ENCODE assay signal across 1 cellular context in the genomic region with DNA sequence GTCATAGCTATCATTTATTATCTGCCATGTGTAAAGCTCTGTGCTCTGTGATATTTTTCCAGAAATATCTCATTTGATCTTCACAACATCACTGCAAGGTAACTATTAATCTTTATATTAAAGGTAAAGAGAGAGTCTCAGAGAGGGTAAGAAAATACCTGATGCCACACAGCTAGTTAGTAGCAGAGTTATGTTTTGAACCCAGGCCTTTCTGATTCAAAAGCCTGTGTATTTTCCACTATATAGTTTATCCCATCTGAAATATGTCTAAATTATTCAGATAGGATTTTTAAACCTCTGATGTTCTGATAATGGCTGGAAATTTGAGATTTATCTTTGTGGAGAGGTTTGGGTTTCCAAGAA.
A peak's percentile ranks its signal among the peaks of the same experiment; 100 is the strongest.
TF ChIP-seq lines count a peak whose summit lies in the region.

No MANE protein-coding gene starts in this region.

TF ChIP-seq in K562, 482 proteins besides CTCF, POLR2A, EP300 and RAD21:
- TF ChIP-seq ZFPM2 (CRISPR knock-in tag; IDR thresholded peaks at IDR 0.05) (no peak), KDM1A (IDR thresholded peaks at IDR 0.05) (peak in 1 of 2 experiments; percentile 52; a peak in 3 of 4 replicates), ZFP36 (IDR thresholded peaks at IDR 0.05; ENCODE audit: low read depth, low read length, partially characterized antibody) (peak; percentile 66), BCOR (IDR thresholded peaks at IDR 0.05) (peak; percentile 68; the same call in 1 of the 2 replicates), ATF6 (CRISPR knock-in tag; IDR thresholded peaks at IDR 0.05) (no peak), E2F4 (CRISPR knock-in tag; IDR thresholded peaks at IDR 0.05; ENCODE audit: low read depth) (no peak), ID3 (CRISPR knock-in tag; IDR thresholded peaks at IDR 0.05) (no peak), ID3 (tag; IDR thresholded peaks at IDR 0.05) (no peak), RBM25 (IDR thresholded peaks at IDR 0.05; ENCODE audit: low read depth, low read length, severe bottlenecking) (peak; percentile 88), ASH1L (IDR thresholded peaks at IDR 0.05; ENCODE audit: borderline replicate concordance, low read depth, partially characterized antibody) (no peak), CSDE1 (IDR thresholded peaks at IDR 0.05) (no peak), HES1 (IDR thresholded peaks at IDR 0.05; ENCODE audit: low read depth) (no peak), ZNF561 (CRISPR knock-in tag; conservative IDR thresholded peaks at IDR 0.05) (no peak), SMARCE1 (IDR thresholded peaks at IDR 0.05) (no peak), ZNF511 (CRISPR knock-in tag; IDR thresholded peaks at IDR 0.05) (no peak), JUN (IDR thresholded peaks at IDR 0.05; ENCODE audit: borderline replicate concordance, low read depth, low read length) (no peak), JUN (CRISPR knock-in tag; IDR thresholded peaks at IDR 0.05; ENCODE audit: borderline replicate concordance) (no peak), HDAC2 (IDR thresholded peaks at IDR 0.05) (0 out of 2 replicates have a peak, but pooled peaks have one; percentile 5), CBX1 (IDR thresholded peaks at IDR 0.05; ENCODE audit: low read depth) (no peak), FUS (optimal IDR thresholded peaks at IDR 0.05; ENCODE audit: low read depth, low read length) (no peak), PCBP1 (IDR thresholded peaks at IDR 0.05; ENCODE audit: low read depth, low read length, poor library complexity, severe bottlenecking) (no peak), TAL1 (IDR thresholded peaks at IDR 0.05) (no peak), POLR2H (tag; IDR thresholded peaks at IDR 0.05; ENCODE audit: low read depth) (no peak), SRSF3 (IDR thresholded peaks at IDR 0.05; ENCODE audit: insufficient read depth, low read length) (no peak), RERE (CRISPR knock-in tag; IDR thresholded peaks at IDR 0.05; ENCODE audit: borderline replicate concordance) (no peak), ATF3 (IDR thresholded peaks at IDR 0.05) (no peak), ATF3 (CRISPR knock-in tag; conservative IDR thresholded peaks at IDR 0.05) (no peak), SREBF1 (IDR thresholded peaks at IDR 0.05; ENCODE audit: borderline replicate concordance, low read depth, low read length) (no peak), ETV6 (IDR thresholded peaks at IDR 0.05; ENCODE audit: borderline replicate concordance in 1 of 2, low read depth in 2 of 2, low read length in 1 of 2) (no peak), ETV6 (CRISPR knock-in tag; IDR thresholded peaks at IDR 0.05; ENCODE audit: borderline replicate concordance) (no peak), ADNP (tag; IDR thresholded peaks at IDR 0.05) (peak; percentile 88)
- TF ChIP-seq, protein P1, sequence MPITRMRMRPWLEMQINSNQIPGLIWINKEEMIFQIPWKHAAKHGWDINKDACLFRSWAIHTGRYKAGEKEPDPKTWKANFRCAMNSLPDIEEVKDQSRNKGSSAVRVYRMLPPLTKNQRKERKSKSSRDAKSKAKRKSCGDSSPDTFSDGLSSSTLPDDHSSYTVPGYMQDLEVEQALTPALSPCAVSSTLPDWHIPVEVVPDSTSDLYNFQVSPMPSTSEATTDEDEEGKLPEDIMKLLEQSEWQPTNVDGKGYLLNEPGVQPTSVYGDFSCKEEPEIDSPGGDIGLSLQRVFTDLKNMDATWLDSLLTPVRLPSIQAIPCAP (CRISPR knock-in tag; IDR thresholded peaks at IDR 0.05; ENCODE audit: borderline replicate concordance) = no peak
- TF ChIP-seq, protein P2, sequence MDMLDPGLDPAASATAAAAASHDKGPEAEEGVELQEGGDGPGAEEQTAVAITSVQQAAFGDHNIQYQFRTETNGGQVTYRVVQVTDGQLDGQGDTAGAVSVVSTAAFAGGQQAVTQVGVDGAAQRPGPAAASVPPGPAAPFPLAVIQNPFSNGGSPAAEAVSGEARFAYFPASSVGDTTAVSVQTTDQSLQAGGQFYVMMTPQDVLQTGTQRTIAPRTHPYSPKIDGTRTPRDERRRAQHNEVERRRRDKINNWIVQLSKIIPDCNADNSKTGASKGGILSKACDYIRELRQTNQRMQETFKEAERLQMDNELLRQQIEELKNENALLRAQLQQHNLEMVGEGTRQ (CRISPR knock-in tag; IDR thresholded peaks at IDR 0.05) = no peak
- TF ChIP-seq, protein P3, sequence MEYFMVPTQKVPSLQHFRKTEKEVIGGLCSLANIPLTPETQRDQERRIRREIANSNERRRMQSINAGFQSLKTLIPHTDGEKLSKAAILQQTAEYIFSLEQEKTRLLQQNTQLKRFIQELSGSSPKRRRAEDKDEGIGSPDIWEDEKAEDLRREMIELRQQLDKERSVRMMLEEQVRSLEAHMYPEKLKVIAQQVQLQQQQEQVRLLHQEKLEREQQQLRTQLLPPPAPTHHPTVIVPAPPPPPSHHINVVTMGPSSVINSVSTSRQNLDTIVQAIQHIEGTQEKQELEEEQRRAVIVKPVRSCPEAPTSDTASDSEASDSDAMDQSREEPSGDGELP (CRISPR knock-in tag; IDR thresholded peaks at IDR 0.05; ENCODE audit: borderline replicate concordance) = no peak
- TF ChIP-seq, protein P4, sequence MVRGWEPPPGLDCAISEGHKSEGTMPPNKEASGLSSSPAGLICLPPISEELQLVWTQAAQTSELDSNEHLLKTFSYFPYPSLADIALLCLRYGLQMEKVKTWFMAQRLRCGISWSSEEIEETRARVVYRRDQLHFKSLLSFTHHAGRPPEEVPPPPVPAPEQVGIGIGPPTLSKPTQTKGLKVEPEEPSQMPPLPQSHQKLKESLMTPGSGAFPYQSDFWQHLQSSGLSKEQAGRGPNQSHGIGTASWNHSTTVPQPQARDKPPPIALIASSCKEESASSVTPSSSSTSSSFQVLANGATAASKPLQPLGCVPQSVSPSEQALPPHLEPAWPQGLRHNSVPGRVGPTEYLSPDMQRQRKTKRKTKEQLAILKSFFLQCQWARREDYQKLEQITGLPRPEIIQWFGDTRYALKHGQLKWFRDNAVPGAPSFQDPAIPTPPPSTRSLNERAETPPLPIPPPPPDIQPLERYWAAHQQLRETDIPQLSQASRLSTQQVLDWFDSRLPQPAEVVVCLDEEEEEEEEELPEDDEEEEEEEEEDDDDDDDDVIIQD (CRISPR knock-in tag; IDR thresholded peaks at IDR 0.05) = no peak
- TF ChIP-seq, protein P5, sequence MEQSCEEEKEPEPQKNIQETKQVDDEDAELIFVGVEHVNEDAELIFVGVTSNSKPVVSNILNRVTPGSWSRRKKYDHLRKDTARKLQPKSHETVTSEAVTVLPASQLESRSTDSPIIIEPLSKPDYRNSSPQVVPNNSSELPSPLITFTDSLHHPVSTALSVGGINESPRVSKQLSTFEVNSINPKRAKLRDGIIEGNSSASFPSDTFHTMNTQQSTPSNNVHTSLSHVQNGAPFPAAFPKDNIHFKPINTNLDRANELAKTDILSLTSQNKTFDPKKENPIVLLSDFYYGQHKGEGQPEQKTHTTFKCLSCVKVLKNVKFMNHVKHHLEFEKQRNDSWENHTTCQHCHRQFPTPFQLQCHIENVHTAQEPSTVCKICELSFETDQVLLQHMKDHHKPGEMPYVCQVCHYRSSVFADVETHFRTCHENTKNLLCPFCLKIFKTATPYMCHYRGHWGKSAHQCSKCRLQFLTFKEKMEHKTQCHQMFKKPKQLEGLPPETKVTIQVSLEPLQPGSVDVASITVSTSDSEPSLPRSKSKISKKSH (CRISPR knock-in tag; IDR thresholded peaks at IDR 0.05) = no peak
TF ChIP-seq in K562: peak in this region for 6.
